Comparison of ENCODE assay signal across 1 cellular context in genomic region chr19:12495002-12495802, GRCh38.
TF ChIP-seq lines count a peak whose summit lies in the region.

No MANE protein-coding gene starts in this region.

TF ChIP-seq in HepG2, 621 proteins besides CTCF, POLR2A, EP300 and RAD21 (continued from another document and continues in another):
- TF ChIP-seq ARID4A (CRISPR knock-in tag; IDR thresholded peaks at IDR 0.05; ENCODE audit: borderline replicate concordance) (peak; percentile 93; the same call in 1 of the 2 replicates), SP5 (CRISPR knock-in tag; IDR thresholded peaks at IDR 0.05; ENCODE audit: borderline replicate concordance, low read depth) (peak; percentile 81), NFRKB (IDR thresholded peaks at IDR 0.05) (no peak), DMTF1 (CRISPR knock-in tag; IDR thresholded peaks at IDR 0.05) (peak; percentile 82; the same call in 1 of the 2 replicates), MIER3 (CRISPR knock-in tag; IDR thresholded peaks at IDR 0.05; ENCODE audit: borderline replicate concordance) (peak; percentile 79), ZSCAN9 (CRISPR knock-in tag; IDR thresholded peaks at IDR 0.05; ENCODE audit: borderline replicate concordance) (peak; percentile 94), NR2C2 (CRISPR knock-in tag; IDR thresholded peaks at IDR 0.05; ENCODE audit: borderline replicate concordance) (peak; percentile 55; the same call in 1 of the 2 replicates), PAWR (CRISPR knock-in tag; IDR thresholded peaks at IDR 0.05; ENCODE audit: borderline replicate concordance) (0 out of 2 replicates have a peak, but pooled peaks have one; percentile 51), HNF4A (CRISPR knock-in tag; IDR thresholded peaks at IDR 0.05) (no peak), ADNP (CRISPR knock-in tag; IDR thresholded peaks at IDR 0.05) (no peak), ZNF639 (CRISPR knock-in tag; conservative IDR thresholded peaks at IDR 0.05) (peak; percentile 88; the same call in 1 of the 2 replicates), LCORL (IDR thresholded peaks at IDR 0.05) (no peak), LCORL (CRISPR knock-in tag; IDR thresholded peaks at IDR 0.05) (peak; percentile 61; the same call in 1 of the 2 replicates), FOXA1 (IDR thresholded peaks at IDR 0.05) (no peak), FOXA1 (CRISPR knock-in tag; IDR thresholded peaks at IDR 0.05) (0 out of 2 replicates have a peak, but pooled peaks have one; percentile 43), ATF7 (IDR thresholded peaks at IDR 0.05) (no peak), ATF7 (CRISPR knock-in tag; IDR thresholded peaks at IDR 0.05) (no peak), ZNF292 (CRISPR knock-in tag; IDR thresholded peaks at IDR 0.05; ENCODE audit: borderline replicate concordance, low read depth) (peak; percentile 58), AHDC1 (CRISPR knock-in tag; IDR thresholded peaks at IDR 0.05; ENCODE audit: borderline replicate concordance) (peak; percentile 67; the same call in 1 of the 2 replicates), PATZ1 (CRISPR knock-in tag; IDR thresholded peaks at IDR 0.05) (peak; percentile 81), ZSCAN20 (CRISPR knock-in tag; IDR thresholded peaks at IDR 0.05; ENCODE audit: borderline replicate concordance) (no peak), TGIF2 (CRISPR knock-in tag; IDR thresholded peaks at IDR 0.05) (peak; percentile 71; the same call in 1 of the 2 replicates), SMARCE1 (IDR thresholded peaks at IDR 0.05; ENCODE audit: borderline replicate concordance) (no peak), ZNF891 (CRISPR knock-in tag; IDR thresholded peaks at IDR 0.05) (peak; percentile 85; the same call in 1 of the 2 replicates), ZHX2 (IDR thresholded peaks at IDR 0.05; ENCODE audit: low read depth) (peak; percentile 65; the same call in 1 of the 2 replicates), ZHX2 (CRISPR knock-in tag; IDR thresholded peaks at IDR 0.05; ENCODE audit: borderline replicate concordance) (no peak), PCBP1 (IDR thresholded peaks at IDR 0.05; ENCODE audit: borderline replicate concordance, low read depth, low read length) (peak; percentile 44; the same call in 1 of the 2 replicates), TP53 (CRISPR knock-in tag; conservative IDR thresholded peaks at IDR 0.05) (peak; percentile 56; the same call in 1 of the 2 replicates)
- TF ChIP-seq, protein P1, sequence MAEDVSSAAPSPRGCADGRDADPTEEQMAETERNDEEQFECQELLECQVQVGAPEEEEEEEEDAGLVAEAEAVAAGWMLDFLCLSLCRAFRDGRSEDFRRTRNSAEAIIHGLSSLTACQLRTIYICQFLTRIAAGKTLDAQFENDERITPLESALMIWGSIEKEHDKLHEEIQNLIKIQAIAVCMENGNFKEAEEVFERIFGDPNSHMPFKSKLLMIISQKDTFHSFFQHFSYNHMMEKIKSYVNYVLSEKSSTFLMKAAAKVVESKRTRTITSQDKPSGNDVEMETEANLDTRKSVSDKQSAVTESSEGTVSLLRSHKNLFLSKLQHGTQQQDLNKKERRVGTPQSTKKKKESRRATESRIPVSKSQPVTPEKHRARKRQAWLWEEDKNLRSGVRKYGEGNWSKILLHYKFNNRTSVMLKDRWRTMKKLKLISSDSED (CRISPR knock-in tag; IDR thresholded peaks at IDR 0.05), result no peak
